ENCODE assay signal across 8 cellular contexts in genomic region chr17:34961093-34961911, GRCh38. TPM values are rescaled to one million over a fixed set of nuclear protein-coding genes. Genes with fewer than 3 reads are reported as not detected.
DNase-seq lines count a peak whose midpoint lies in the region; ATAC-seq and TF ChIP-seq lines count a peak whose summit lies in the region.

TSS of gene CCT6B (minus strand) at chr17:34961460. CDS start at chr17:34961393, 67 bp downstream.
A gene with protein sequence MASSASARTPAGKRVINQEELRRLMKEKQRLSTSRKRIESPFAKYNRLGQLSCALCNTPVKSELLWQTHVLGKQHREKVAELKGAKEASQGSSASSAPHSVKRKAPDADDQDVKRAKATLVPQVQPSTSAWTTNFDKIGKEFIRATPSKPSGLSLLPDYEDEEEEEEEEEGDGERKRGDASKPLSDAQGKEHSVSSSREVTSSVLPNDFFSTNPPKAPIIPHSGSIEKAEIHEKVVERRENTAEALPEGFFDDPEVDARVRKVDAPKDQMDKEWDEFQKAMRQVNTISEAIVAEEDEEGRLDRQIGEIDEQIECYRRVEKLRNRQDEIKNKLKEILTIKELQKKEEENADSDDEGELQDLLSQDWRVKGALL (plus strand): TSS chr17:34961540. CDS start chr17:34961567, 27 bp downstream.

- no peaks in the 10 kb centered on the region for H3K27me3 ChIP-seq in left lung

- no peak for TF ChIP-seq CTCF in left lung (IDR thresholded peaks at IDR 0.05)

- peak within 1 kb of the TSS; percentile 88 to 97 for H3K27ac ChIP-seq in left lung

- ATAC-seq in GM19351 (IDR thresholded peaks at IDR 0.05; ENCODE audit: unreplicated experiment) (peak; percentile 92), HG03520 (IDR thresholded peaks at IDR 0.05; ENCODE audit: unreplicated experiment) (peak; percentile 90), left lung (peak; percentile 97)

- intact Hi-C loops in left lung (cut with DNase I), result no loop called here

- H3K4me3 ChIP-seq in left lung, result peak within 1 kb of the TSS; percentile 65 to 86

- H3K4me1 ChIP-seq in left lung, result peaks cover 10 to 27% of the 10 kb centered on the region in 2 donors

- DNase-seq in C1 segment of cervical spinal cord (lab: John Stamatoyannopoulos, UW) (peak; percentile 44 to 93 (median 86)), NCI-H69 (lab: John Stamatoyannopoulos, UW) (peak; percentile 97), dermis blood vessel endothelial cell (peak; percentile 98), left lung (peak; percentile 91 to 93)
- DNase-seq in activated CD4-positive, alpha-beta T cell treated with anti-CD3 and anti-CD28 coated beads, Interleukin-2, amount 50 U/mL, for 24 hours (ENCODE audit: low read depth in 1 of 2, low spot score in 1 of 2), result peak; percentile 74 to 87
- peak; percentile 86 for DNase-seq in stimulated activated CD4-positive, alpha-beta T cell treated with anti-CD3 and anti-CD28 coated beads, Interleukin-2, amount 100 ng/mL, for 4 hours (ENCODE audit: low read depth)

- H3K9me3 ChIP-seq in left lung, result no peaks in the 10 kb centered on the region

- H3K36me3 ChIP-seq in left lung, result peaks cover 0 to 26% of the 10 kb centered on the region in 2 donors

RNA-seq across cellular contexts. Expression of gene CCT6B, which starts in this region (rescaled TPM):
- 0.28 and 1.4 TPM in 2 replicates for total RNA-seq in dermis blood vessel endothelial cell
- total RNA-seq in left lung, result 1 to 10 TPM in 1 of 2 donors, under 1 TPM in 1; 0.58 to 2.0 TPM

RNA-seq across cellular contexts. Expression of the second gene that starts in this region (rescaled TPM):
- 15.0 and 17.5 TPM in 2 replicates for total RNA-seq in dermis blood vessel endothelial cell
- 10 to 100 TPM; 11.8 to 11.9 TPM for total RNA-seq in left lung

Comparison
In these comparisons a context has a peak if more than half of its experiments do, and no peak if none do; other contexts are left out.
1. Peak in every context shown above with its lines: DNase-seq, ATAC-seq, H3K4me3 ChIP-seq and H3K27ac ChIP-seq.